ENCODE assay signal across 1 cellular context in genomic region chr1:28369518-28370219, GRCh38.
TF ChIP-seq lines count a peak whose summit lies in the region.

Gene PHACTR4 (plus strand): TSS chr1:28369740. CDS start chr1:28407448, 37,708 bp downstream.

TF ChIP-seq in K562, 482 proteins besides CTCF, POLR2A, EP300 and RAD21 (continued from another document and continues in another):
- TF ChIP-seq VEZF1 (CRISPR knock-in tag; IDR thresholded peaks at IDR 0.05) (peak; percentile 95), ZNF79 (CRISPR knock-in tag; IDR thresholded peaks at IDR 0.05; ENCODE audit: low read depth) (no peak), PHB2 (IDR thresholded peaks at IDR 0.05; ENCODE audit: low read depth) (no peak), ILF3 (IDR thresholded peaks at IDR 0.05; ENCODE audit: borderline replicate concordance) (no peak), ZBTB17 (CRISPR knock-in tag; IDR thresholded peaks at IDR 0.05) (0 out of 2 replicates have a peak, but pooled peaks have one; percentile 3), EHMT2 (IDR thresholded peaks at IDR 0.05) (no peak), FOSL1 (tag; conservative IDR thresholded peaks at IDR 0.05) (peak; percentile 49), POLR2AphosphoS5 (IDR thresholded peaks at IDR 0.05; ENCODE audit: control insufficient read depth, insufficient read depth, low read depth, low read length) (peak; percentile 94), ZNF184 (CRISPR knock-in tag; IDR thresholded peaks at IDR 0.05) (no peak), BRF1 (IDR thresholded peaks at IDR 0.05; ENCODE audit: borderline replicate concordance, extremely low read depth, insufficient read length) (no peak), NKRF (IDR thresholded peaks at IDR 0.05; ENCODE audit: borderline replicate concordance) (peak; percentile 75; the same call in 1 of the 2 replicates), PHTF2 (CRISPR knock-in tag; IDR thresholded peaks at IDR 0.05) (no peak), NELFE (IDR thresholded peaks at IDR 0.05; ENCODE audit: insufficient read depth, insufficient read length) (no peak), KLF10 (CRISPR knock-in tag; IDR thresholded peaks at IDR 0.05) (no peak), RBBP5 (IDR thresholded peaks at IDR 0.05; ENCODE audit: borderline replicate concordance, insufficient read depth, low read length, poor library complexity, severe bottlenecking) (peak; percentile 91), ZNF175 (CRISPR knock-in tag; IDR thresholded peaks at IDR 0.05; ENCODE audit: low read depth) (0 out of 2 replicates have a peak, but pooled peaks have one; percentile 28), FOXK2 (conservative IDR thresholded peaks at IDR 0.05 in 1 of 2, IDR thresholded peaks at IDR 0.05 in 1 of 2; ENCODE audit: low read depth in 2 of 2) (no peak), TBP (optimal IDR thresholded peaks at IDR 0.05; ENCODE audit: low read depth, low read length) (peak; percentile 94), ILK (tag; IDR thresholded peaks at IDR 0.05; ENCODE audit: borderline replicate concordance, low read depth) (no peak), SIN3A (IDR thresholded peaks at IDR 0.05; ENCODE audit: borderline replicate concordance in 2 of 2, control insufficient read depth in 1 of 2, low read depth in 2 of 2, low read length in 2 of 2) (peak; percentile 82 to 85; a peak in 2 of 4 replicates), ERF (CRISPR knock-in tag; IDR thresholded peaks at IDR 0.05) (no peak; the same call in 1 of the 2 replicates), ZNF57 (CRISPR knock-in tag; IDR thresholded peaks at IDR 0.05) (no peak), E2F4 (CRISPR knock-in tag; IDR thresholded peaks at IDR 0.05; ENCODE audit: low read depth) (no peak), MBD1 (CRISPR knock-in tag; IDR thresholded peaks at IDR 0.05) (no peak), ZNF316 (IDR thresholded peaks at IDR 0.05) (no peak)
- TF ChIP-seq, protein P1, sequence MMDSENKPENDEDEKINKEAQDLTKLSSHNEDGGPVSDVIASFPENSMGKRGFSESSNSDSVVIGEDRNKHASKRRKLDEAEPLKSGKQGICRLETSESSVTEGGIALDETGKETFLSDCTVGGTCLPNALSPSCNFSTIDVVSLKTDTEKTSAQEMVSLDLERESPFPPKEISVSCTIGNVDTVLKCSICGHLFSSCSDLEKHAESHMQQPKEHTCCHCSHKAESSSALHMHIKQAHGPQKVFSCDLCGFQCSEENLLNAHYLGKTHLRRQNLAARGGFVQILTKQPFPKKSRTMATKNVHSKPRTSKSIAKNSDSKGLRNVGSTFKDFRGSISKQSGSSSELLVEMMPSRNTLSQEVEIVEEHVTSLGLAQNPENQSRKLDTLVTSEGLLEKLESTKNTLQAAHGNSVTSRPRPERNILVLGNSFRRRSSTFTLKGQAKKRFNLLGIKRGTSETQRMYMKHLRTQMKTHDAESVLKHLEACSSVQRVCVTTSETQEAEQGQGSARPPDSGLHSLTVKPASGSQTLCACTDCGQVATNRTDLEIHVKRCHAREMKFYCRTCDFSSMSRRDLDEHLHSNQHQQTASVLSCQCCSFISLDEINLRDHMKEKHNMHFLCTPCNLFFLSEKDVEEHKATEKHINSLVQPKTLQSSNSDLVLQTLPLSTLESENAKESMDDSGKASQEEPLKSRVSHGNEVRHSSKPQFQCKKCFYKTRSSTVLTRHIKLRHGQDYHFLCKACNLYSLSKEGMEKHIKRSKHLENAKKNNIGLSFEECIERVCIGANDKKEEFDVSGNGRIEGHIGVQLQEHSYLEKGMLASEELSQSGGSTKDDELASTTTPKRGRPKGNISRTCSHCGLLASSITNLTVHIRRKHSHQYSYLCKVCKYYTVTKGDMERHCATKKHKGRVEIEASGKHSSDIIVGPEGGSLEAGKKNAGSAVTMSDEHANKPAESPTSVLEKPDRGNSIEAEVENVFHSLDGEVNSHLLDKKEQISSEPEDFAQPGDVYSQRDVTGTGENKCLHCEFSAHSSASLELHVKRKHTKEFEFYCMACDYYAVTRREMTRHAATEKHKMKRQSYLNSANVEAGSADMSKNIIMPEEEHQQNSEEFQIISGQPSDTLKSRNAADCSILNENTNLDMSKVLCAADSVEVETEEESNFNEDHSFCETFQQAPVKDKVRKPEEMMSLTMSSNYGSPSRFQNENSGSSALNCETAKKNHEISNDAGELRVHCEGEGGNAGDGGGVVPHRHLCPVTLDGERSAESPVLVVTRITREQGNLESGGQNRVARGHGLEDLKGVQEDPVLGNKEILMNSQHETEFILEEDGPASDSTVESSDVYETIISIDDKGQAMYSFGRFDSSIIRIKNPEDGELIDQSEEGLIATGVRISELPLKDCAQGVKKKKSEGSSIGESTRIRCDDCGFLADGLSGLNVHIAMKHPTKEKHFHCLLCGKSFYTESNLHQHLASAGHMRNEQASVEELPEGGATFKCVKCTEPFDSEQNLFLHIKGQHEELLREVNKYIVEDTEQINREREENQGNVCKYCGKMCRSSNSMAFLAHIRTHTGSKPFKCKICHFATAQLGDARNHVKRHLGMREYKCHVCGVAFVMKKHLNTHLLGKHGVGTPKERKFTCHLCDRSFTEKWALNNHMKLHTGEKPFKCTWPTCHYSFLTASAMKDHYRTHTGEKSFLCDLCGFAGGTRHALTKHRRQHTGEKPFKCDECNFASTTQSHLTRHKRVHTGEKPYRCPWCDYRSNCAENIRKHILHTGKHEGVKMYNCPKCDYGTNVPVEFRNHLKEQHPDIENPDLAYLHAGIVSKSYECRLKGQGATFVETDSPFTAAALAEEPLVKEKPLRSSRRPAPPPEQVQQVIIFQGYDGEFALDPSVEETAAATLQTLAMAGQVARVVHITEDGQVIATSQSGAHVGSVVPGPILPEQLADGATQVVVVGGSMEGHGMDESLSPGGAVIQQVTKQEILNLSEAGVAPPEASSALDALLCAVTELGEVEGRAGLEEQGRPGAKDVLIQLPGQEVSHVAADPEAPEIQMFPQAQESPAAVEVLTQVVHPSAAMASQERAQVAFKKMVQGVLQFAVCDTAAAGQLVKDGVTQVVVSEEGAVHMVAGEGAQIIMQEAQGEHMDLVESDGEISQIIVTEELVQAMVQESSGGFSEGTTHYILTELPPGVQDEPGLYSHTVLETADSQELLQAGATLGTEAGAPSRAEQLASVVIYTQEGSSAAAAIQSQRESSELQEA (IDR thresholded peaks at IDR 0.05; ENCODE audit: low read depth): no peak; the same call in 1 of the 2 replicates
- TF ChIP-seq, protein P2, sequence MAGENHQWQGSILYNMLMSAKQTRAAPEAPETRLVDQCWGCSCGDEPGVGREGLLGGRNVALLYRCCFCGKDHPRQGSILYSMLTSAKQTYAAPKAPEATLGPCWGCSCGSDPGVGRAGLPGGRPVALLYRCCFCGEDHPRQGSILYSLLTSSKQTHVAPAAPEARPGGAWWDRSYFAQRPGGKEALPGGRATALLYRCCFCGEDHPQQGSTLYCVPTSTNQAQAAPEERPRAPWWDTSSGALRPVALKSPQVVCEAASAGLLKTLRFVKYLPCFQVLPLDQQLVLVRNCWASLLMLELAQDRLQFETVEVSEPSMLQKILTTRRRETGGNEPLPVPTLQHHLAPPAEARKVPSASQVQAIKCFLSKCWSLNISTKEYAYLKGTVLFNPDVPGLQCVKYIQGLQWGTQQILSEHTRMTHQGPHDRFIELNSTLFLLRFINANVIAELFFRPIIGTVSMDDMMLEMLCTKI (IDR thresholded peaks at IDR 0.05; ENCODE audit: partially characterized antibody): no peak
- TF ChIP-seq, protein P3, sequence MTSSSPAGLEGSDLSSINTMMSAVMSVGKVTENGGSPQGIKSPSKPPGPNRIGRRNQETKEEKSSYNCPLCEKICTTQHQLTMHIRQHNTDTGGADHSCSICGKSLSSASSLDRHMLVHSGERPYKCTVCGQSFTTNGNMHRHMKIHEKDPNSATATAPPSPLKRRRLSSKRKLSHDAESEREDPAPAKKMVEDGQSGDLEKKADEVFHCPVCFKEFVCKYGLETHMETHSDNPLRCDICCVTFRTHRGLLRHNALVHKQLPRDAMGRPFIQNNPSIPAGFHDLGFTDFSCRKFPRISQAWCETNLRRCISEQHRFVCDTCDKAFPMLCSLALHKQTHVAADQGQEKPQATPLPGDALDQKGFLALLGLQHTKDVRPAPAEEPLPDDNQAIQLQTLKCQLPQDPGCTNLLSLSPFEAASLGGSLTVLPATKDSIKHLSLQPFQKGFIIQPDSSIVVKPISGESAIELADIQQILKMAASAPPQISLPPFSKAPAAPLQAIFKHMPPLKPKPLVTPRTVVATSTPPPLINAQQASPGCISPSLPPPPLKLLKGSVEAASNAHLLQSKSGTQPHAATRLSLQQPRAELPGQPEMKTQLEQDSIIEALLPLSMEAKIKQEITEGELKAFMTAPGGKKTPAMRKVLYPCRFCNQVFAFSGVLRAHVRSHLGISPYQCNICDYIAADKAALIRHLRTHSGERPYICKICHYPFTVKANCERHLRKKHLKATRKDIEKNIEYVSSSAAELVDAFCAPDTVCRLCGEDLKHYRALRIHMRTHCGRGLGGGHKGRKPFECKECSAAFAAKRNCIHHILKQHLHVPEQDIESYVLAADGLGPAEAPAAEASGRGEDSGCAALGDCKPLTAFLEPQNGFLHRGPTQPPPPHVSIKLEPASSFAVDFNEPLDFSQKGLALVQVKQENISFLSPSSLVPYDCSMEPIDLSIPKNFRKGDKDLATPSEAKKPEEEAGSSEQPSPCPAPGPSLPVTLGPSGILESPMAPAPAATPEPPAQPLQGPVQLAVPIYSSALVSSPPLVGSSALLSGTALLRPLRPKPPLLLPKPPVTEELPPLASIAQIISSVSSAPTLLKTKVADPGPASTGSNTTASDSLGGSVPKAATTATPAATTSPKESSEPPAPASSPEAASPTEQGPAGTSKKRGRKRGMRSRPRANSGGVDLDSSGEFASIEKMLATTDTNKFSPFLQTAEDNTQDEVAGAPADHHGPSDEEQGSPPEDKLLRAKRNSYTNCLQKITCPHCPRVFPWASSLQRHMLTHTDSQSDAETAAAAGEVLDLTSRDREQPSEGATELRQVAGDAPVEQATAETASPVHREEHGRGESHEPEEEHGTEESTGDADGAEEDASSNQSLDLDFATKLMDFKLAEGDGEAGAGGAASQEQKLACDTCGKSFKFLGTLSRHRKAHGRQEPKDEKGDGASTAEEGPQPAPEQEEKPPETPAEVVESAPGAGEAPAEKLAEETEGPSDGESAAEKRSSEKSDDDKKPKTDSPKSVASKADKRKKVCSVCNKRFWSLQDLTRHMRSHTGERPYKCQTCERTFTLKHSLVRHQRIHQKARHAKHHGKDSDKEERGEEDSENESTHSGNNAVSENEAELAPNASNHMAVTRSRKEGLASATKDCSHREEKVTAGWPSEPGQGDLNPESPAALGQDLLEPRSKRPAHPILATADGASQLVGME (CRISPR knock-in tag; IDR thresholded peaks at IDR 0.05): no peak
- TF ChIP-seq, protein P4, sequence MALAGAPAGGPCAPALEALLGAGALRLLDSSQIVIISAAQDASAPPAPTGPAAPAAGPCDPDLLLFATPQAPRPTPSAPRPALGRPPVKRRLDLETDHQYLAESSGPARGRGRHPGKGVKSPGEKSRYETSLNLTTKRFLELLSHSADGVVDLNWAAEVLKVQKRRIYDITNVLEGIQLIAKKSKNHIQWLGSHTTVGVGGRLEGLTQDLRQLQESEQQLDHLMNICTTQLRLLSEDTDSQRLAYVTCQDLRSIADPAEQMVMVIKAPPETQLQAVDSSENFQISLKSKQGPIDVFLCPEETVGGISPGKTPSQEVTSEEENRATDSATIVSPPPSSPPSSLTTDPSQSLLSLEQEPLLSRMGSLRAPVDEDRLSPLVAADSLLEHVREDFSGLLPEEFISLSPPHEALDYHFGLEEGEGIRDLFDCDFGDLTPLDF (CRISPR knock-in tag; IDR thresholded peaks at IDR 0.05): peak; percentile 97
